In genomic region chr22:46033256-46034200, GRCh38 we compare ENCODE assay signal across 19 cellular contexts. TPM values are rescaled to one million over a fixed set of nuclear protein-coding genes. Genes with fewer than 3 reads are reported as not detected.
A peak's percentile ranks its signal among the peaks of the same experiment; 100 is the strongest.
DNase-seq lines count a peak whose midpoint lies in the region; ATAC-seq and TF ChIP-seq lines count a peak whose summit lies in the region.
"Had no signal": no experiment of that assay in that cellular context is flagged by ENCODE, and none has a peak within 500 bp of the region (broad histone marks: within the 10 kb centered on the region; RNA-seq: fewer than 3 reads in every experiment).

No MANE protein-coding gene starts in this region.

- H3K4me1 Mint-ChIP-seq in osteocyte (ENCODE audit: unreplicated experiment) = peaks cover 41% of the 10 kb centered on the region
- H3K4me1 Mint-ChIP-seq in CD4-positive, alpha-beta T cell (ENCODE audit: low read depth) = peaks cover 26% of the 10 kb centered on the region

- no peaks in the 10 kb centered on the region for H3K9me3 Mint-ChIP-seq in osteocyte (ENCODE audit: unreplicated experiment)
- no peaks in the 10 kb centered on the region for H3K9me3 Mint-ChIP-seq in CD4-positive, alpha-beta T cell
- H3K9me3 Mint-ChIP-seq: activated naive CD4-positive, alpha-beta T cell treated with anti-CD3 and anti-CD28 coated beads for 36 hours had no signal

- no peaks in the 10 kb centered on the region for H3K36me3 ChIP-seq in esophagus (ENCODE audit: control insufficient read depth in 2 of 2, insufficient read depth in 2 of 2, low read length in 1 of 2)
- H3K36me3 ChIP-seq: Peyer's patch, transverse colon had no signal

- no peak for ATAC-seq in CD4-positive, alpha-beta T cell (ENCODE audit: poor library complexity)
- no peak for ATAC-seq in GM18498 (IDR thresholded peaks at IDR 0.05; ENCODE audit: unreplicated experiment)

- CTCF ChIA-PET in CD4-positive, alpha-beta T cell (lab: Charles Lee) = interaction anchor here (0.7 to 2.0 kb wide), 2 partner anchors 18 to 27 kb away, joined by 3 to 5 read pairs; no protein-coding TSS in a partner anchor

- intact Hi-C loops in CD4-positive, alpha-beta T cell (cut with DNase I, micrococcal nuclease) = loop anchor here in 1 of 2 experiments (10.0 kb wide), 1 partner anchor 869 kb away; the partner anchor contains the start of gene NUP50

- H3K4me3 ChIP-seq in esophagus (ENCODE audit: low read depth in 1 of 2, low read length in 2 of 2) = no peak overlapping the region
- H3K4me3 ChIP-seq: lung, Peyer's patch, transverse colon had no signal

- no peak for TF ChIP-seq CTCF in osteocyte (IDR thresholded peaks at IDR 0.05)
- TF ChIP-seq CTCF in CD4-positive, alpha-beta T cell (IDR thresholded peaks at IDR 0.05) = no peak

- peak overlapping the region; percentile 12 to 82 for H3K27ac ChIP-seq in esophagus (ENCODE audit: low read depth in 2 of 2, low read length in 1 of 2)
- H3K27ac ChIP-seq in CD4-positive, alpha-beta T cell (ENCODE audit: low read depth, low read length) = no peak overlapping the region
- H3K27ac ChIP-seq: Peyer's patch, transverse colon had no signal

- POLR2A ChIA-PET in CD4-positive, alpha-beta T cell (lab: Charles Lee) = interaction anchor here (3.5 to 3.6 kb wide), 2 partner anchors 20 to 22 kb away, joined by 102 to 105 read pairs; no protein-coding TSS in a partner anchor

- peak overlapping the region; percentile 65 for H3K27ac Mint-ChIP-seq in osteocyte (ENCODE audit: unreplicated experiment)
- no peak overlapping the region for H3K27ac Mint-ChIP-seq in CD4-positive, alpha-beta T cell
- H3K27ac Mint-ChIP-seq: activated naive CD4-positive, alpha-beta T cell treated with anti-CD3 and anti-CD28 coated beads for 36 hours; progenitor cell of endocrine pancreas had no signal

- WGBS in esophagus, 2 donors = 82 to 84% methylated on average over 11 of the region's 11 CpGs

- no peaks in the 10 kb centered on the region for H3K27me3 ChIP-seq in esophagus (ENCODE audit: control insufficient read depth in 1 of 2, insufficient read depth in 2 of 2, low read length in 2 of 2)
- peaks cover under 1% of the 10 kb centered on the region for H3K27me3 ChIP-seq in CD4-positive, alpha-beta T cell (ENCODE audit: control insufficient read depth, insufficient read depth, low read length)
- H3K27me3 ChIP-seq: Peyer's patch, transverse colon had no signal

- no peaks in the 10 kb centered on the region for H3K27me3 Mint-ChIP-seq in osteocyte (ENCODE audit: unreplicated experiment)
- peaks cover 4% of the 10 kb centered on the region for H3K27me3 Mint-ChIP-seq in CD4-positive, alpha-beta T cell

- peaks cover 2 to 18% of the 10 kb centered on the region in 2 donors for H3K4me1 ChIP-seq in esophagus (ENCODE audit: control insufficient read depth in 2 of 2, insufficient read depth in 2 of 2, low read length in 1 of 2)

- H3K36me3 Mint-ChIP-seq in osteocyte (ENCODE audit: unreplicated experiment) = no peaks in the 10 kb centered on the region
- no peaks in the 10 kb centered on the region for H3K36me3 Mint-ChIP-seq in CD4-positive, alpha-beta T cell (ENCODE audit: low read depth)

- H3K4me3 Mint-ChIP-seq in osteocyte (ENCODE audit: unreplicated experiment) = no peak overlapping the region
- no peak overlapping the region for H3K4me3 Mint-ChIP-seq in CD4-positive, alpha-beta T cell
- H3K4me3 Mint-ChIP-seq: activated naive CD4-positive, alpha-beta T cell treated with anti-CD3 and anti-CD28 coated beads for 36 hours had no signal

- no peaks in the 10 kb centered on the region for H3K9me3 ChIP-seq in esophagus (ENCODE audit: control insufficient read depth in 2 of 2, insufficient read depth in 1 of 2, low read depth in 1 of 2, low read length in 1 of 2)
- no peaks in the 10 kb centered on the region for H3K9me3 ChIP-seq in CD4-positive, alpha-beta T cell (ENCODE audit: control insufficient read depth, low read length)
- H3K9me3 ChIP-seq: Peyer's patch, transverse colon had no signal

- DNase-seq in AG08395 (ENCODE audit: low spot score) = peak; percentile 50
- peak; percentile 18 for DNase-seq in HT1080 (ENCODE audit: low read depth)
- DNase-seq in osteocyte (ENCODE audit: extremely low spot score, unreplicated experiment) = no peak
- no peak for DNase-seq in DMS 273 (lab: John Stamatoyannopoulos, UW; ENCODE audit: unreplicated experiment)
- no peak for DNase-seq in CD4-positive, alpha-beta T cell
- DNase-seq in activated CD4-positive, alpha-beta T cell treated with anti-CD3 and anti-CD28 coated beads for 4 hours = no peak
- DNase-seq: activated naive CD4-positive, alpha-beta T cell treated with anti-CD3 and anti-CD28 coated beads for 36 hours; DND-41; NCI-H1694 treated with DMSO at 0.1 percent for 48 hours; NCI-H226; stimulated activated naive CD4-positive, alpha-beta T cell treated with Interleukin-2 at 50 U/mL for 16 hours; SW 1271; transverse colon had no signal

RNA-seq across cellular contexts. Expression of gene WNT7B, which starts 56.6 kb away (rescaled TPM):
- 15.0 and 18.9 TPM in 2 replicates for total RNA-seq in HT1080 (2014; rRNA removed; shearing (Covaris generic))
- 22.0 and 24.5 TPM in 2 replicates for polyA plus RNA-seq in HT1080 (2015; cell fraction: cytosol; rRNA removed)
- polyA plus RNA-seq in HT1080 (2015; cell fraction: nucleus; rRNA removed) = 9.9 and 12.5 TPM in 2 replicates
- polyA plus RNA-seq in esophagus = 1 to 10 TPM; 6.6 to 6.8 TPM
- total RNA-seq in osteocyte = 2.3 and 2.7 TPM in 2 replicates
- not detected for total RNA-seq in CD4-positive, alpha-beta T cell
- total RNA-seq: activated naive CD4-positive, alpha-beta T cell treated with anti-CD3 and anti-CD28 coated beads for 36 hours; myocyte; Peyer's patch; transverse colon had no signal

Comparison
In these comparisons a context has a peak if more than half of its experiments do, and no peak if none do; other contexts are left out.
1. DNase-seq: peak in AG08395 (single experiment) and HT1080 (single experiment); none in osteocyte (single experiment), DMS 273 (single experiment), CD4-positive, alpha-beta T cell (0 of 10) and activated CD4-positive, alpha-beta T cell treated with anti-CD3 and anti-CD28 coated beads for 4 hours (0 of 2).